Comparison of ENCODE assay signal across 16 cellular contexts in genomic region chr5:134398609-134399155, GRCh38. TPM values are rescaled to one million over a fixed set of nuclear protein-coding genes. Genes with fewer than 3 reads are reported as not detected.
DNase-seq lines count a peak whose midpoint lies in the region; ATAC-seq and TF ChIP-seq lines count a peak whose summit lies in the region.
"Had no signal": no experiment of that assay in that cellular context is flagged by ENCODE, and none has a peak within 500 bp of the region (broad histone marks: within the 10 kb centered on the region; RNA-seq: fewer than 3 reads in every experiment).

No MANE protein-coding gene starts in this region.

- H3K27ac ChIP-seq in body of pancreas (no peak overlapping the region), liver (ENCODE audit: low read depth in 1 of 2, low read length in 2 of 2) (no peak overlapping the region)
- H3K27ac ChIP-seq: A549; BLaER1 treated with 17β-estradiol and CSF1 and Interleukin-3, amounts not matched to agents 10 nM and 100 nM; HL-60 had no signal

- 38 to 40% methylated on average over 2 of the region's 2 CpGs for WGBS in body of pancreas, 2 donors
- WGBS in liver: 38% methylated on average over 2 of the region's 2 CpGs

- peaks cover 4 to 20% of the 10 kb centered on the region in 2 donors for H3K36me3 Mint-ChIP-seq in activated naive CD4-positive, alpha-beta T cell treated with anti-CD3 and anti-CD28 coated beads, Interleukin-2, amount 50 U/mL, for 72 hours

- intact Hi-C loops in body of pancreas (cut with DNase I): no loop called here

- peak overlapping the region; percentile 18 to 70 for H3K27ac Mint-ChIP-seq in activated naive CD4-positive, alpha-beta T cell treated with anti-CD3 and anti-CD28 coated beads, Interleukin-2, amount 50 U/mL, for 72 hours

- TF ChIP-seq POLR2A in body of pancreas (IDR thresholded peaks at IDR 0.05): no peak

- H3K36me3 ChIP-seq in body of pancreas (replicated peaks in 1 of 2; ENCODE audit: insufficient read depth in 1 of 2, low read depth in 2 of 2) (peaks cover 0 to 6% of the 10 kb centered on the region in 2 donors), liver (ENCODE audit: control insufficient read depth in 4 of 4, insufficient read depth in 3 of 4, low read depth in 1 of 4, low read length in 3 of 4) (peaks cover 7 to 28% (median 19%) of the 10 kb centered on the region in 4 donors)

- H3K27me3 ChIP-seq in body of pancreas (no peaks in the 10 kb centered on the region), liver (ENCODE audit: control insufficient read depth in 4 of 4, insufficient read depth in 4 of 4, low read length in 3 of 4) (no peaks in the 10 kb centered on the region)
- H3K27me3 ChIP-seq: BLaER1 treated with 17β-estradiol and CSF1 and Interleukin-3, amounts not matched to agents 10 nM and 100 nM had no signal

- no peak for TF ChIP-seq CTCF in body of pancreas (IDR thresholded peaks at IDR 0.05)
- TF ChIP-seq CTCF in liver (IDR thresholded peaks at IDR 0.05; ENCODE audit: low read depth, low read length, missing input control): no peak

- TF ChIP-seq RAD21 in liver (IDR thresholded peaks at IDR 0.05): peak in 1 of 2 donors; percentile 25

- H3K9me3 ChIP-seq in body of pancreas (no peaks in the 10 kb centered on the region), liver (ENCODE audit: control insufficient read depth in 4 of 4, low read length in 3 of 4) (no peaks in the 10 kb centered on the region)
- H3K9me3 ChIP-seq: A549; BLaER1 treated with 17β-estradiol and CSF1 and Interleukin-3, amounts not matched to agents 10 nM and 100 nM; HAP-1 had no signal

- DNase-seq in activated naive CD4-positive, alpha-beta T cell treated with anti-CD3 and anti-CD28 coated beads, Interleukin-2, amount 50 U/mL, for 72 hours (ENCODE audit: low spot score in 2 of 2): no peak
- DNase-seq in activated naive CD4-positive, alpha-beta T cell treated with Interleukin-2 at 50 U/mL for 16 hours: no peak
- DNase-seq in body of pancreas: peak; percentile 31 to 53 (median 39)
- DNase-seq: GDM1, NCI-H187, NCI-H226, NCI-H524 treated with DMSO at 0.1 percent for 48 hours had no signal

- H3K9me3 Mint-ChIP-seq in activated naive CD4-positive, alpha-beta T cell treated with anti-CD3 and anti-CD28 coated beads, Interleukin-2, amount 50 U/mL, for 72 hours: no peaks in the 10 kb centered on the region

- ATAC-seq in activated naive CD4-positive, alpha-beta T cell treated with anti-CD3 and anti-CD28 coated beads, Interleukin-2, amount 50 U/mL, for 72 hours: no peak
- no peak for ATAC-seq in body of pancreas
- no peak for ATAC-seq in HG03457 (IDR thresholded peaks at IDR 0.05; ENCODE audit: unreplicated experiment)
- ATAC-seq in GM18517 (IDR thresholded peaks at IDR 0.05; ENCODE audit: unreplicated experiment): no peak
- ATAC-seq in HG03175 (IDR thresholded peaks at IDR 0.05; ENCODE audit: unreplicated experiment): no peak
- ATAC-seq: GM12878 had no signal

- H3K4me3 ChIP-seq in body of pancreas (no peak overlapping the region), liver (ENCODE audit: low read depth in 1 of 3, low read length in 3 of 3) (no peak overlapping the region)
- H3K4me3 ChIP-seq: A549; BLaER1 treated with 17β-estradiol and CSF1 and Interleukin-3, amounts not matched to agents 10 nM and 100 nM; GM12878; HAP-1 had no signal

- H3K4me1 ChIP-seq in body of pancreas: peaks cover 10% of the 10 kb centered on the region
- peaks cover 0 to 14% (median 7%) of the 10 kb centered on the region in 4 donors for H3K4me1 ChIP-seq in liver (ENCODE audit: control insufficient read depth in 4 of 4, insufficient read depth in 4 of 4, low read length in 3 of 4)
- H3K4me1 ChIP-seq: BLaER1 treated with 17β-estradiol and CSF1 and Interleukin-3, amounts not matched to agents 10 nM and 100 nM had no signal

- H3K9ac ChIP-seq in liver (ENCODE audit: low read depth in 1 of 2, low read length in 2 of 2): no peak overlapping the region
- H3K9ac ChIP-seq: BLaER1 treated with 17β-estradiol and CSF1 and Interleukin-3, amounts not matched to agents 10 nM and 100 nM had no signal

TF ChIP-seq in liver, 16 proteins besides CTCF, POLR2A, EP300 and RAD21:
- peak; percentile 51 to 61 for TF ChIP-seq HNF4A (conservative IDR thresholded peaks at IDR 0.05)
- peak; percentile 26 for TF ChIP-seq NR2F2 (IDR thresholded peaks at IDR 0.05)
- TF ChIP-seq RXRA (IDR thresholded peaks at IDR 0.05): peak; percentile 5 to 28
- no peak for TF ChIP-seq EGR1 (IDR thresholded peaks at IDR 0.05; ENCODE audit: low read depth in 2 of 2)

RNA-seq across cellular contexts. Expression of gene CDKN2AIPNL, which starts 13.0 kb away (rescaled TPM):
- total RNA-seq in activated naive CD4-positive, alpha-beta T cell treated with anti-CD3 and anti-CD28 coated beads, Interleukin-2, amount 50 U/mL, for 72 hours: 10 to 100 TPM in 1 of 2 donors, 1 to 10 TPM in 1; 6.0 to 37.7 TPM
- total RNA-seq in body of pancreas: 10 to 100 TPM in 1 of 2 donors, 1 to 10 TPM in 1; 3.0 to 14.5 TPM
- 10 to 100 TPM in 1 of 2 donors, 1 to 10 TPM in 1; 7.8 to 10.8 TPM for total RNA-seq in liver
- polyA plus RNA-seq in liver: 10 to 100 TPM in 1 of 2 donors, 1 to 10 TPM in 1; 7.2 to 13.3 TPM

RNA-seq across cellular contexts. Expression of gene UBE2B, which starts 27.3 kb away (rescaled TPM):
- 100 to 1,000 TPM in 1 of 2 donors, 10 to 100 TPM in 1; 93.3 to 125 TPM for total RNA-seq in activated naive CD4-positive, alpha-beta T cell treated with anti-CD3 and anti-CD28 coated beads, Interleukin-2, amount 50 U/mL, for 72 hours
- 10 to 100 TPM; 31.6 to 36.1 TPM for total RNA-seq in body of pancreas
- total RNA-seq in liver: 10 to 100 TPM; 20.1 to 40.6 TPM
- 10 to 100 TPM; 21.5 to 91.6 TPM for polyA plus RNA-seq in liver

RNA-seq across cellular contexts. Expression of gene CDKL3, which starts 31.7 kb away (rescaled TPM):
- total RNA-seq in activated naive CD4-positive, alpha-beta T cell treated with anti-CD3 and anti-CD28 coated beads, Interleukin-2, amount 50 U/mL, for 72 hours: 1 to 10 TPM; 1.5 to 6.3 TPM
- total RNA-seq in body of pancreas (1 to 10 TPM in 1 of 2 donors, not detected in 1; 1.0 TPM), liver (under 1 TPM; 0.05 to 0.25 TPM)
- under 1 TPM; 0.29 to 0.50 TPM for polyA plus RNA-seq in liver

Comparison
In these comparisons a context has a peak if more than half of its experiments do, and no peak if none do; other contexts are left out.
1. DNase-seq: peak in body of pancreas (4 of 4); none in activated naive CD4-positive, alpha-beta T cell treated with anti-CD3 and anti-CD28 coated beads, Interleukin-2, amount 50 U/mL, for 72 hours (0 of 2) and activated naive CD4-positive, alpha-beta T cell treated with Interleukin-2 at 50 U/mL for 16 hours (single experiment).